Comparison of ENCODE assay signal across 8 cellular contexts in genomic region chr7:45769626-45770025, GRCh38.
DNase-seq lines count a peak whose midpoint lies in the region; ATAC-seq, FAIRE-seq and TF ChIP-seq lines count a peak whose summit lies in the region.
"Not testable (repeated sequence)": the region's sequence is repeated elsewhere in the genome, so short reads cannot be mapped to it uniquely, and the experiment has no call there.

No MANE protein-coding gene starts in this region.

- H4K20me1 ChIP-seq in Karpas-422 (ENCODE audit: insufficient read depth, low read depth, low read length); GM12878 (ENCODE audit: control insufficient read depth, insufficient read depth); fibroblast of lung (ENCODE audit: control insufficient read depth, extremely low read depth, insufficient read depth, low read length): not testable (repeated sequence)

- ATAC-seq in activated B cell treated with CpG ODN at 0.5 μM for 24 hours (ENCODE audit: low read depth); GM12878: not testable (repeated sequence)

- not testable (repeated sequence) for H3K9me3 Mint-ChIP-seq in CD8-positive, alpha-beta memory T cell; activated B cell treated with CpG ODN at 0.5 μM for 24 hours

- CTCF ChIA-PET in CD8-positive, alpha-beta memory T cell (lab: Charles Lee); activated B cell treated with CpG ODN at 0.5 μM for 24 hours (lab: Charles Lee); GM12878 (lab: Yijun Ruan, JAX): not testable (repeated sequence)

- not testable (repeated sequence) for H3K36me3 ChIP-seq in CD8-positive, alpha-beta memory T cell (ENCODE audit: insufficient read depth, low read length); Karpas-422 (ENCODE audit: insufficient read depth, low read length); GM12878 (ENCODE audit: control insufficient read depth in 2 of 2, insufficient read depth in 2 of 2, low read length in 1 of 2); fibroblast of lung (ENCODE audit: control insufficient read depth, insufficient read depth, low read length); liver (ENCODE audit: control insufficient read depth in 4 of 4, insufficient read depth in 3 of 4, low read depth in 1 of 4, low read length in 3 of 4); ovary; thymus (ENCODE audit: control insufficient read depth, insufficient read depth)

- 96% methylated on average over 20 of the region's 20 CpGs for WGBS in GM12878 (ENCODE audit: insufficient coverage, insufficient replicate concordance, low lambda C conversion rate, missing lambda C conversion rate)
- 97% methylated on average over 20 of the region's 20 CpGs for WGBS in liver
- 93 to 97% (median 96%) methylated on average over 20 of the region's 20 CpGs for WGBS in ovary, 3 donors
- WGBS in thymus: 98% methylated on average over 20 of the region's 20 CpGs

- peak overlapping the region; percentile 91 for H3K9ac ChIP-seq in Karpas-422 (ENCODE audit: low read length)
- peak overlapping the region; percentile 77; the same call in 1 of the 2 replicates for H3K9ac ChIP-seq in GM12878 (ENCODE audit: control insufficient read depth, insufficient read depth, low read length)
- not testable (repeated sequence) for H3K9ac ChIP-seq in fibroblast of lung (ENCODE audit: insufficient read depth, low read length); liver (ENCODE audit: low read depth in 1 of 2, low read length in 2 of 2)

- H3K79me2 ChIP-seq in Karpas-422 (ENCODE audit: low read length) (peaks cover 41% of the 10 kb centered on the region), GM12878 (ENCODE audit: control insufficient read depth, insufficient read depth, low read length) (peaks cover 14% of the 10 kb centered on the region), fibroblast of lung (ENCODE audit: control insufficient read depth, insufficient read depth, low read length) (peaks cover 15% of the 10 kb centered on the region)

- not testable (repeated sequence) for FAIRE-seq in GM12878 (lab: Jason Lieb, UNC)

- in situ Hi-C loops in GM12878 (cut with MboI): not testable (repeated sequence)

- peak overlapping the region; percentile 98 to 100 (median 99) for H3K27ac Mint-ChIP-seq in CD8-positive, alpha-beta memory T cell
- peak overlapping the region; percentile 96 for H3K27ac Mint-ChIP-seq in activated B cell treated with CpG ODN at 0.5 μM for 24 hours

- not testable (repeated sequence) for DNase-seq in CD8-positive, alpha-beta memory T cell; Karpas-422; activated B cell treated with CpG ODN at 0.5 μM for 24 hours; GM12878 (ENCODE audit: low read depth, low spot score); fibroblast of lung (ENCODE audit: low read depth in 2 of 2)
- DNase-seq in ovary: peak; percentile 7 to 44 (median 38)

- not testable (repeated sequence) for H3K36me3 Mint-ChIP-seq in CD8-positive, alpha-beta memory T cell; activated B cell treated with CpG ODN at 0.5 μM for 24 hours (ENCODE audit: low read depth)

- TF ChIP-seq RAD21 in GM12878 (IDR thresholded peaks at IDR 0.05; ENCODE audit: insufficient read depth, low read depth, low read length); liver (IDR thresholded peaks at IDR 0.05): not testable (repeated sequence)

- peak overlapping the region in 6 of 7 donors; percentile 79 to 98 (median 95) for H3K4me3 Mint-ChIP-seq in CD8-positive, alpha-beta memory T cell
- peak overlapping the region; percentile 92 for H3K4me3 Mint-ChIP-seq in activated B cell treated with CpG ODN at 0.5 μM for 24 hours

- not testable (repeated sequence) for H3K9me2 ChIP-seq in Karpas-422 (replicated peaks; ENCODE audit: insufficient read depth, low read length)

- intact Hi-C loops in activated B cell treated with CpG ODN at 0.5 μM for 24 hours (cut with micrococcal nuclease): loop anchor here (2.0 to 10.0 kb wide), 3 partner anchors 787 to 1905 kb away; partner anchors contain the start of genes MRPS24 and NUDCD3
- intact Hi-C loops in GM12878 (cut with micrococcal nuclease; ENCODE audit: unreplicated experiment); ovary (cut with DNase I): not testable (repeated sequence)

- POLR2A ChIA-PET in CD8-positive, alpha-beta memory T cell (lab: Charles Lee); GM12878 (lab: Charles Lee): not testable (repeated sequence)
- POLR2A ChIA-PET in activated B cell treated with CpG ODN at 0.5 μM for 24 hours (lab: Charles Lee): interaction anchor here (0.6 to 1.3 kb wide), 3 partner anchors 658 to 1843 kb away, joined by 3 to 4 read pairs (median 4); partner anchors contain the start of genes PURB, TBRG4 and UBE2D4

- H3K4me1 ChIP-seq in CD8-positive, alpha-beta memory T cell (ENCODE audit: insufficient read depth, low read length); GM12878 (ENCODE audit: control insufficient read depth, insufficient read depth, low read length); fibroblast of lung (ENCODE audit: control insufficient read depth, extremely low read depth, insufficient read depth, low read length); liver (ENCODE audit: control insufficient read depth in 4 of 4, insufficient read depth in 4 of 4, low read length in 3 of 4); ovary (ENCODE audit: insufficient read depth); thymus (ENCODE audit: control insufficient read depth, insufficient read depth, low read length): not testable (repeated sequence)
- peaks cover 15% of the 10 kb centered on the region for H3K4me1 ChIP-seq in Karpas-422 (ENCODE audit: low read length)

- peak overlapping the region; percentile 76 for H3K4me2 ChIP-seq in Karpas-422 (ENCODE audit: low read depth, low read length, poor library complexity, severe bottlenecking)
- H3K4me2 ChIP-seq in GM12878 (ENCODE audit: control insufficient read depth, insufficient read depth): peak overlapping the region; percentile 60
- peak overlapping the region; percentile 82 for H3K4me2 ChIP-seq in fibroblast of lung (ENCODE audit: extremely low read depth, insufficient read depth, low read length)

- H3K4me3 ChIP-seq in CD8-positive, alpha-beta memory T cell (ENCODE audit: low read length): peak overlapping the region; percentile 75
- peak overlapping the region; percentile 93 for H3K4me3 ChIP-seq in Karpas-422 (ENCODE audit: low read length)
- peak overlapping the region; percentile 55 for H3K4me3 ChIP-seq in GM12878
- peak overlapping the region in 3 of 4 experiments; percentile 66 to 83 (median 82) for H3K4me3 ChIP-seq in fibroblast of lung (replicated peaks in 1 of 4; ENCODE audit: control extremely low read depth in 1 of 4, insufficient read depth in 1 of 4, low read depth in 3 of 4, low read length in 4 of 4)
- H3K4me3 ChIP-seq in liver (ENCODE audit: low read depth in 1 of 3, low read length in 3 of 3): peak overlapping the region in 2 of 3 donors; percentile 57 to 86
- peak overlapping the region; percentile 89 for H3K4me3 ChIP-seq in ovary
- H3K4me3 ChIP-seq in thymus (ENCODE audit: low read length): peak overlapping the region; percentile 74

- peak overlapping the region; percentile 93 for H3K27ac ChIP-seq in CD8-positive, alpha-beta memory T cell (ENCODE audit: low read depth, low read length)
- H3K27ac ChIP-seq in Karpas-422 (ENCODE audit: low read length); thymus (ENCODE audit: low read depth): not testable (repeated sequence)
- H3K27ac ChIP-seq in GM12878 (ENCODE audit: control insufficient read depth, insufficient read depth) (peak overlapping the region; percentile 74), fibroblast of lung (ENCODE audit: insufficient read depth, low read length) (peak overlapping the region; percentile 95), liver (ENCODE audit: low read depth in 1 of 2, low read length in 2 of 2) (peak overlapping the region; percentile 67 to 86), ovary (peak overlapping the region; percentile 46 to 75)

- BruUV-seq in GM12878 (replicated peaks; lab: Mats Ljungman, UMichigan): not testable (repeated sequence)

- RAD21 ChIA-PET in GM12878 (lab: Charles Lee; ENCODE audit: unreplicated experiment): interaction anchor here (1.3 kb wide), 1 partner anchor 153 kb away, joined by 4 read pairs; no protein-coding TSS in a partner anchor

- H3K27me3 ChIP-seq in CD8-positive, alpha-beta memory T cell (ENCODE audit: insufficient read depth, low read length, poor library complexity, severe bottlenecking); Karpas-422 (ENCODE audit: low read length); GM12878 (replicated peaks in 1 of 2; ENCODE audit: control insufficient read depth in 2 of 2, insufficient read depth in 2 of 2, low read length in 1 of 2); fibroblast of lung (ENCODE audit: control insufficient read depth, insufficient read depth, low read length); liver (ENCODE audit: control insufficient read depth in 4 of 4, insufficient read depth in 4 of 4, low read length in 3 of 4); ovary; thymus (ENCODE audit: control insufficient read depth, insufficient read depth): not testable (repeated sequence)

- not testable (repeated sequence) for TF ChIP-seq EP300 in GM12878 (IDR thresholded peaks at IDR 0.05; ENCODE audit: borderline replicate concordance in 1 of 2, control insufficient read depth in 1 of 2, low read depth in 2 of 2, low read length in 2 of 2); ovary (IDR thresholded peaks at IDR 0.05)

- H2AFZ ChIP-seq in Karpas-422 (ENCODE audit: low read length); GM12878 (ENCODE audit: control insufficient read depth, low read depth, low read length); fibroblast of lung (ENCODE audit: low read length): not testable (repeated sequence)

- not testable (repeated sequence) for H3K27me3 Mint-ChIP-seq in CD8-positive, alpha-beta memory T cell; activated B cell treated with CpG ODN at 0.5 μM for 24 hours

- H3K4me1 Mint-ChIP-seq in CD8-positive, alpha-beta memory T cell: peaks cover 8 to 21% (median 12%) of the 10 kb centered on the region in 3 donors
- H3K4me1 Mint-ChIP-seq in activated B cell treated with CpG ODN at 0.5 μM for 24 hours: peaks cover 14% of the 10 kb centered on the region

- H3K9me3 ChIP-seq in CD8-positive, alpha-beta memory T cell (ENCODE audit: low read length); Karpas-422 (ENCODE audit: low read length); GM12878 (replicated peaks; ENCODE audit: control insufficient read depth, insufficient read depth, low read length); fibroblast of lung (ENCODE audit: control insufficient read depth, insufficient read depth, low read depth, low read length); liver (ENCODE audit: control insufficient read depth in 4 of 4, low read length in 3 of 4); ovary; thymus (ENCODE audit: control insufficient read depth): not testable (repeated sequence)

- SMC1A ChIA-PET in GM12878 (lab: Charles Lee; ENCODE audit: uncharacterized antibody, unreplicated experiment): not testable (repeated sequence)

- TF ChIP-seq POLR2A in GM12878 (IDR thresholded peaks at IDR 0.05; ENCODE audit: low read depth, low read length); ovary (IDR thresholded peaks at IDR 0.05): not testable (repeated sequence)

- not testable (repeated sequence) for TF ChIP-seq CTCF in activated B cell treated with CpG ODN at 0.5 μM for 24 hours (IDR thresholded peaks at IDR 0.05); GM12878 (IDR thresholded peaks at IDR 0.05 in 2 of 3, conservative IDR thresholded peaks at IDR 0.05 in 1 of 3; ENCODE audit: control insufficient read depth in 2 of 3, extremely low read depth in 1 of 3, insufficient read depth in 1 of 3, low read depth in 3 of 3, low read length in 3 of 3); fibroblast of lung (conservative IDR thresholded peaks at IDR 0.05 in 1 of 2, IDR thresholded peaks at IDR 0.05 in 1 of 2; ENCODE audit: low read depth in 1 of 2, low read length in 2 of 2); liver (IDR thresholded peaks at IDR 0.05; ENCODE audit: low read depth, low read length, missing input control); ovary (IDR thresholded peaks at IDR 0.05)
